ENCODE assay signal across 22 cellular contexts in genomic region chr12:34607520-34608195, GRCh38.
DNase-seq lines count a peak whose midpoint lies in the region; ATAC-seq, FAIRE-seq and TF ChIP-seq lines count a peak whose summit lies in the region.
"Had no signal": no experiment of that assay in that cellular context is flagged by ENCODE, and none has a peak within 500 bp of the region (broad histone marks: within the 10 kb centered on the region; RNA-seq: fewer than 3 reads in every experiment).

No MANE protein-coding gene starts in this region.

- TF ChIP-seq CTCF in right lobe of liver (IDR thresholded peaks at IDR 0.05): no peak
- no peak for TF ChIP-seq CTCF in HepG2 (CRISPR knock-in tag; IDR thresholded peaks at IDR 0.05)
- no peak for TF ChIP-seq CTCF in K562 (IDR thresholded peaks at IDR 0.05 in 2 of 3, conservative IDR thresholded peaks at IDR 0.05 in 1 of 3; ENCODE audit: insufficient read depth in 2 of 3, low read depth in 1 of 3, low read length in 3 of 3)

- ATAC-seq in right lobe of liver: no peak
- no peak for ATAC-seq in HepG2
- no peak for ATAC-seq in K562
- ATAC-seq in GM18517 (IDR thresholded peaks at IDR 0.05; ENCODE audit: unreplicated experiment): no peak

- TF ChIP-seq RAD21 in HepG2 (CRISPR knock-in tag; IDR thresholded peaks at IDR 0.05) (no peak), K562 (CRISPR knock-in tag; conservative IDR thresholded peaks at IDR 0.05 in 1 of 2, IDR thresholded peaks at IDR 0.05 in 1 of 2) (no peak)

- intact Hi-C loops in right lobe of liver (cut with DNase I) (no loop called here), HepG2 (cut with micrococcal nuclease; ENCODE audit: unreplicated experiment) (no loop called here), K562 (cut with micrococcal nuclease) (no loop called here)

- CTCF ChIA-PET in HepG2 (lab: Yijun Ruan, JAX; ENCODE audit: low intra/inter-chr PET ratio, low total read pairs) (no interaction called here), K562 (lab: Yijun Ruan, JAX; ENCODE audit: low intra/inter-chr PET ratio) (no interaction called here)

- no peaks in the 10 kb centered on the region for H3K4me1 ChIP-seq in right lobe of liver
- H3K4me1 ChIP-seq in HepG2 (ENCODE audit: insufficient read depth, low read length): no peaks in the 10 kb centered on the region
- no peaks in the 10 kb centered on the region for H3K4me1 ChIP-seq in K562 (replicated peaks in 1 of 2; ENCODE audit: control insufficient read depth in 2 of 2, insufficient read depth in 2 of 2, low read length in 2 of 2)

- no peak for FAIRE-seq in HepG2 (lab: Jason Lieb, UNC)
- no peak for FAIRE-seq in K562 (lab: Jason Lieb, UNC)
- FAIRE-seq: RCC 7860 had no signal

- H3K9ac ChIP-seq in HepG2 (ENCODE audit: insufficient read depth, low read depth, low read length): no peak overlapping the region
- no peak overlapping the region for H3K9ac ChIP-seq in K562 (ENCODE audit: insufficient read depth in 1 of 2, low read depth in 2 of 2, low read length in 2 of 2)

- no peak for TF ChIP-seq POLR2A in right lobe of liver (IDR thresholded peaks at IDR 0.05)
- TF ChIP-seq POLR2A in HepG2 (IDR thresholded peaks at IDR 0.05; ENCODE audit: insufficient read depth in 1 of 2, low read depth in 2 of 2, low read length in 2 of 2): no peak
- no peak for TF ChIP-seq POLR2A in K562 (conservative IDR thresholded peaks at IDR 0.05)

- WGBS in right lobe of liver (ENCODE audit: insufficient coverage, low coverage, low lambda C conversion rate, missing lambda C conversion rate): 48% methylated on average over 9 of the region's 14 CpGs
- 24% methylated on average over 7 of the region's 14 CpGs for WGBS in HepG2 (ENCODE audit: low lambda C conversion rate)
- 2% methylated on average over 12 of the region's 14 CpGs for WGBS in K562 (ENCODE audit: insufficient coverage, low coverage, missing lambda C conversion rate)

- H3K36me3 ChIP-seq in right lobe of liver (no peaks in the 10 kb centered on the region), HepG2 (replicated peaks in 1 of 2; ENCODE audit: control insufficient read depth in 1 of 2, insufficient read depth in 2 of 2, low read length in 2 of 2) (no peaks in the 10 kb centered on the region), K562 (ENCODE audit: control insufficient read depth, insufficient read depth, low read length) (no peaks in the 10 kb centered on the region)

- H3K79me2 ChIP-seq in HepG2 (ENCODE audit: insufficient read depth, low read length) (no peaks in the 10 kb centered on the region), K562 (ENCODE audit: control insufficient read depth, insufficient read depth, low read length) (no peaks in the 10 kb centered on the region)

- no peak overlapping the region for H3K27ac ChIP-seq in right lobe of liver
- no peak overlapping the region for H3K27ac ChIP-seq in HepG2 (ENCODE audit: extremely low read length, insufficient read depth, low read length)
- no peak overlapping the region for H3K27ac ChIP-seq in K562 (ENCODE audit: extremely low read depth, low read depth, low read length)

- no peak overlapping the region for H3K4me2 ChIP-seq in HepG2 (ENCODE audit: low read depth, low read length)
- no peak overlapping the region for H3K4me2 ChIP-seq in K562 (ENCODE audit: insufficient read depth, low read length)

- DNase-seq in right lobe of liver (peak in 2 of 3 donors; percentile 7 to 39), HepG2 (ENCODE audit: low spot score) (no peak), K562 (ENCODE audit: extremely low read depth in 1 of 4, low spot score in 3 of 4) (peak in 2 of 4 experiments; percentile 2), mesenteric fat pad (ENCODE audit: low spot score) (peak; percentile 78), H4 (ENCODE audit: low spot score) (no peak), 8988T (no peak)
- no peak for DNase-seq in activated naive CD4-positive, alpha-beta T cell treated with Interleukin-2 at 50 U/mL for 16 hours
- DNase-seq: ACHN, COR-L47, DMS153, EL, HCEC 1CT, KBM-7, MV-4-11, NCI-H1417, NCI-H1930, NCI-H2171, NCI-H446, NCI-H69, SHP77 had no signal

- H3K4me3 ChIP-seq in right lobe of liver (no peak overlapping the region), HepG2 (replicated peaks in 1 of 3; ENCODE audit: insufficient read depth in 1 of 3, low read depth in 2 of 3, low read length in 3 of 3) (no peak overlapping the region), K562 (no peak overlapping the region)

- POLR2A ChIA-PET in HepG2 (lab: Yijun Ruan, JAX) (no interaction called here), K562 (lab: Yijun Ruan, JAX) (no interaction called here)

- no peaks in the 10 kb centered on the region for H3K9me3 ChIP-seq in right lobe of liver
- H3K9me3 ChIP-seq in HepG2 (ENCODE audit: low read length): peaks cover 64% of the 10 kb centered on the region
- H3K9me3 ChIP-seq in K562 (replicated peaks; ENCODE audit: control insufficient read depth, insufficient read depth, low read depth, low read length): no peaks in the 10 kb centered on the region

- TF ChIP-seq EP300 in HepG2 (IDR thresholded peaks at IDR 0.05; ENCODE audit: low read depth in 2 of 2, low read length in 2 of 2) (no peak), HepG2 (CRISPR knock-in tag; IDR thresholded peaks at IDR 0.05; ENCODE audit: borderline replicate concordance) (no peak), K562 (IDR thresholded peaks at IDR 0.05; ENCODE audit: low read length) (no peak)

- in situ Hi-C loops in HepG2 (cut with HindIII; ENCODE audit: extremely low pct_ligation_motif_present, low pct_unique_long_range_greater_than_20kb) (no loop called here), K562 (cut with MboI) (loop anchor here (10.0 kb wide), 2 partner anchors 393 to 473 kb away; no protein-coding TSS in a partner anchor)

- BruUV-seq in HepG2 (replicated peaks; lab: Mats Ljungman, UMichigan): no TSS peak
- BruUV-seq in K562 (replicated peaks; lab: Mats Ljungman, UMichigan): no TSS peak

- H2AFZ ChIP-seq in HepG2 (ENCODE audit: low read length) (no peak overlapping the region), K562 (ENCODE audit: low read depth, low read length) (no peak overlapping the region)

- no peaks in the 10 kb centered on the region for H3K9me1 ChIP-seq in K562 (ENCODE audit: control insufficient read depth, insufficient read depth, low read length)

- no peaks in the 10 kb centered on the region for H4K20me1 ChIP-seq in HepG2 (ENCODE audit: insufficient read depth, low read length)
- H4K20me1 ChIP-seq in K562 (replicated peaks; ENCODE audit: control insufficient read depth, insufficient read depth, low read length): no peaks in the 10 kb centered on the region

- H3K27me3 ChIP-seq in right lobe of liver: no peaks in the 10 kb centered on the region
- no peaks in the 10 kb centered on the region for H3K27me3 ChIP-seq in HepG2 (ENCODE audit: control insufficient read depth in 1 of 2, insufficient read depth in 2 of 2, low read length in 2 of 2)
- no peaks in the 10 kb centered on the region for H3K27me3 ChIP-seq in K562 (ENCODE audit: control insufficient read depth in 2 of 2, insufficient read depth in 2 of 2, low read length in 2 of 2)

TF ChIP-seq in HepG2, 621 proteins besides CTCF, POLR2A, EP300 and RAD21 (continues in another document):
- TF ChIP-seq ARID3A (IDR thresholded peaks at IDR 0.05; ENCODE audit: low read depth, low read length): no peak
- TF ChIP-seq ELF3 (CRISPR knock-in tag; IDR thresholded peaks at IDR 0.05): no peak
- no peak for TF ChIP-seq IRF2 (CRISPR knock-in tag; IDR thresholded peaks at IDR 0.05)
- TF ChIP-seq ZNF557 (CRISPR knock-in tag; IDR thresholded peaks at IDR 0.05): no peak
- TF ChIP-seq, protein P1, sequence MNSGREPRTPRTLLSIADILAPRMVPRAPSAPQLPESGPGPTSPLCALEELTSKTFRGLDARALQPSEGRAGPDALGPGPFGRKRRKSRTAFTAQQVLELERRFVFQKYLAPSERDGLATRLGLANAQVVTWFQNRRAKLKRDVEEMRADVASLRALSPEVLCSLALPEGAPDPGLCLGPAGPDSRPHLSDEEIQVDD (CRISPR knock-in tag; IDR thresholded peaks at IDR 0.05; ENCODE audit: borderline replicate concordance): no peak
- no peak for TF ChIP-seq SMYD3 (CRISPR knock-in tag; IDR thresholded peaks at IDR 0.05)
- TF ChIP-seq PLRG1 (conservative IDR thresholded peaks at IDR 0.05): no peak

TF ChIP-seq in K562, 482 proteins besides CTCF, POLR2A, EP300 and RAD21:
- TF ChIP-seq KDM4B (IDR thresholded peaks at IDR 0.05; ENCODE audit: borderline replicate concordance in 2 of 2, low read depth in 1 of 2) (no peak), OTX1 (CRISPR knock-in tag; IDR thresholded peaks at IDR 0.05) (no peak), NRF1 (conservative IDR thresholded peaks at IDR 0.05 in 1 of 2, IDR thresholded peaks at IDR 0.05 in 1 of 2) (peak; percentile 43 to 51; a peak in 3 of 4 replicates), ELF4 (CRISPR knock-in tag; IDR thresholded peaks at IDR 0.05) (no peak)

Comparison
In these comparisons a context has a peak if more than half of its experiments do, and no peak if none do; other contexts are left out.
1. DNase-seq: peak in right lobe of liver (2 of 3) and mesenteric fat pad (single experiment); none in HepG2 (single experiment), activated naive CD4-positive, alpha-beta T cell treated with Interleukin-2 at 50 U/mL for 16 hours (single experiment), H4 (single experiment) and 8988T (single experiment).